Comparison of ENCODE assay signal across 17 cellular contexts in the genomic region with DNA sequence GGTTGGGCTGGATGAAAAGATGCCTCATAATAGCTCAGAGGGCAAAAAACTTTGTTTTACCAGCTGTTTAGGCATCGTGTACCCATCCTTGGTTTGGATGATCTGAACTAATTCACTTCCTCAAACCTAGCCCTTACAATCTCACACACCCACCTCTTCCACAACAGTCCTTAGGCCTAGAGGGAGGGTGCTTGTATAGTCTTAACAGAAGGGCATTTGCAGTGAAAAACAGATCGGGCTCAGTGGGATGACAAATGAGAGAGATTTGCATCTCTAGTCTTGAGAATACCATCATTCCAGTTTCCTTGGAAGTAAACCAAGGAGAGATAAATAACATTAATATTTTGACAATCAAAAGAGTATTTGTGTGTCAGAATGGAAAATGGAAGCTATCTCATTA. TPM values are rescaled to one million over a fixed set of nuclear protein-coding genes. Genes with fewer than 3 reads are reported as not detected.
"Had no signal": no experiment of that assay in that cellular context is flagged by ENCODE, and none has a peak within 500 bp of the region (broad histone marks: within the 10 kb centered on the region; RNA-seq: fewer than 3 reads in every experiment).

No MANE protein-coding gene starts in this region.

- H3K27ac ChIP-seq: foreskin keratinocyte, pancreas, thyroid gland, WERI-Rb-1 had no signal

- H3K9me3 ChIP-seq: pancreas, thyroid gland had no signal

- H3K36me3 ChIP-seq: pancreas, thyroid gland, WERI-Rb-1 had no signal

- ATAC-seq: activated CD4-positive, alpha-beta T cell treated with anti-CD3 and anti-CD28 coated beads for 36 hours; foreskin keratinocyte; natural killer cell; pancreas; sciatic nerve; stimulated activated effector memory CD8-positive, alpha-beta T cell treated with anti-CD3 and anti-CD28 coated beads, Interleukin-12 subunit alpha, Interleukin-12 subunit beta, amount 100 ng/mL, for 72 hours had no signal

- DNase-seq: activated CD4-positive, alpha-beta memory T cell treated with anti-CD3 and anti-CD28 coated beads for 36 hours; activated CD4-positive, alpha-beta T cell treated with anti-CD3 and anti-CD28 coated beads for 36 hours; foreskin keratinocyte; immature natural killer cell; mesenchymal stem cell; natural killer cell; pancreas; stimulated activated CD4-positive, alpha-beta T cell treated with anti-CD3 and anti-CD28 coated beads, Interleukin-4, amount 100 ng/mL, for 24 hours; thyroid gland; WERI-Rb-1 had no signal

- H3K4me3 ChIP-seq: pancreas, thyroid gland had no signal

- H3K4me1 ChIP-seq: foreskin keratinocyte, pancreas, thyroid gland had no signal

- FAIRE-seq: pancreas had no signal

- H3K27me3 ChIP-seq: foreskin keratinocyte, pancreas, thyroid gland had no signal

RNA-seq across cellular contexts. Expression of a gene that starts 11.0 kb away (rescaled TPM):
- total RNA-seq: activated CD4-positive, alpha-beta memory T cell treated with anti-CD3 and anti-CD28 coated beads for 36 hours; activated CD4-positive, alpha-beta T cell treated with anti-CD3 and anti-CD28 coated beads for 36 hours; epithelial cell of proximal tubule; fibroblast of lung; foreskin keratinocyte; natural killer cell; T-helper 2 cell treated with Interferon-gamma antibody and Interleukin-4, amounts not matched to agents 100 ng/mL and 5 ng/mL, for 36 hours; urinary bladder had no signal
- polyA plus RNA-seq: fibroblast of lung, foreskin keratinocyte, immature natural killer cell, urinary bladder had no signal

RNA-seq across cellular contexts. Expression of a gene that starts 49.0 kb away (rescaled TPM):
- total RNA-seq: activated CD4-positive, alpha-beta memory T cell treated with anti-CD3 and anti-CD28 coated beads for 36 hours; activated CD4-positive, alpha-beta T cell treated with anti-CD3 and anti-CD28 coated beads for 36 hours; chondrocyte; epithelial cell of proximal tubule; fibroblast of lung; foreskin keratinocyte; natural killer cell; sciatic nerve; T-helper 2 cell treated with Interferon-gamma antibody and Interleukin-4, amounts not matched to agents 100 ng/mL and 5 ng/mL, for 36 hours; thyroid gland; urinary bladder had no signal
- polyA plus RNA-seq: fibroblast of lung, foreskin keratinocyte, immature natural killer cell, urinary bladder had no signal
